ENCODE assay signal across 22 cellular contexts in the genomic region with DNA sequence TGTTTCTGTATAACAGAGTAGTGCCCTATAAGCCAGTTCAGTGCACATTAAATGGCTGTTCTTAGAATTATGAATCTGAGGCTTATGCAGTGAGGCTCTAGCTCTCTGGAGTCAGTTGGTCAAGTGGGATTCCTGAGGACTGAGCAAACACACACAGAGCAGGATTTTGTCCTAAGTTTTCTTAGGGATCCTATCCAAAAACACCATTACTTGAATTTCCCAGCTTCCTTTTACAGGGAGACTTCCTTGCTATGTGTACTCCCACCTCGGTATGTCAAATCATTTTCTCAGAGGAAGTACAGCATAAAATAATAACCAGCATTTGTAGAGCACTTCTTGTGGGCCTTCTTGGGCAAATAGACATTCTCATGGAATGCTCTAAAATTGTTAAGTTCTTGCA.
DNase-seq lines count a peak whose midpoint lies in the region; ATAC-seq and TF ChIP-seq lines count a peak whose summit lies in the region.
"Had no signal": no experiment of that assay in that cellular context is flagged by ENCODE, and none has a peak within 500 bp of the region (broad histone marks: within the 10 kb centered on the region; RNA-seq: fewer than 3 reads in every experiment).

No MANE protein-coding gene starts in this region.

- H3K4me1 ChIP-seq in lower lobe of right lung, result peaks cover 5% of the 10 kb centered on the region
- H3K4me1 ChIP-seq in CD8-positive, alpha-beta T cell (ENCODE audit: insufficient read depth, low read length), result no peaks in the 10 kb centered on the region
- H3K4me1 ChIP-seq: A549, breast epithelium, psoas muscle, spleen, upper lobe of left lung had no signal

- H3K4me3 Mint-ChIP-seq in osteocyte (ENCODE audit: unreplicated experiment), result no peak overlapping the region
- H3K4me3 Mint-ChIP-seq in CD8-positive, alpha-beta T cell, result no peak overlapping the region
- H3K4me3 Mint-ChIP-seq: activated B cell treated with CpG ODN at 0.5 μM for 24 hours; stimulated activated effector memory CD8-positive, alpha-beta T cell treated with anti-CD3 and anti-CD28 coated beads, Interleukin-12 subunit alpha, Interleukin-12 subunit beta, amount 100 ng/mL, for 72 hours; T-helper 1 cell treated with Interleukin-12 subunit alpha and Interleukin-12 subunit beta and Interleukin-4 antibody, amounts not matched to agents 30 μg/mL and 1 μg/mL, for 36 hours had no signal

- no peak overlapping the region for H3K27ac ChIP-seq in AG04450 (ENCODE audit: low read depth, low read length)
- peak overlapping the region; percentile 10 for H3K27ac ChIP-seq in lower lobe of right lung
- no peak overlapping the region for H3K27ac ChIP-seq in CD8-positive, alpha-beta T cell (ENCODE audit: low read depth, low read length)
- H3K27ac ChIP-seq: A549, breast epithelium, psoas muscle, spleen had no signal

- no peaks in the 10 kb centered on the region for H3K9me3 Mint-ChIP-seq in osteocyte (ENCODE audit: unreplicated experiment)
- H3K9me3 Mint-ChIP-seq in CD8-positive, alpha-beta T cell, result no peaks in the 10 kb centered on the region
- H3K9me3 Mint-ChIP-seq: activated B cell treated with CpG ODN at 0.5 μM for 24 hours; stimulated activated effector memory CD8-positive, alpha-beta T cell treated with anti-CD3 and anti-CD28 coated beads, Interleukin-12 subunit alpha, Interleukin-12 subunit beta, amount 100 ng/mL, for 72 hours; T-helper 1 cell treated with Interleukin-12 subunit alpha and Interleukin-12 subunit beta and Interleukin-4 antibody, amounts not matched to agents 30 μg/mL and 1 μg/mL, for 36 hours had no signal

- H3K27me3 Mint-ChIP-seq in osteocyte (ENCODE audit: unreplicated experiment), result no peaks in the 10 kb centered on the region
- no peaks in the 10 kb centered on the region for H3K27me3 Mint-ChIP-seq in CD8-positive, alpha-beta T cell (ENCODE audit: low read depth)
- H3K27me3 Mint-ChIP-seq: activated B cell treated with CpG ODN at 0.5 μM for 24 hours had no signal

- in situ Hi-C loops in astrocyte of the spinal cord (cut with HindIII; ENCODE audit: low sequenced_read_pairs), result no loop called here

- POLR2A ChIA-PET in AG04450 (lab: Yijun Ruan, JAX), result interaction anchor here (0.9 kb wide), 1 partner anchor 170 kb away, joined by 10 read pairs; no protein-coding TSS in a partner anchor
- POLR2A ChIA-PET in CD8-positive, alpha-beta T cell (lab: Charles Lee), result no interaction called here

- H3K9me3 ChIP-seq in AG04450 (ENCODE audit: control insufficient read depth, insufficient read depth, low read length), result no peaks in the 10 kb centered on the region
- H3K9me3 ChIP-seq in lower lobe of right lung, result no peaks in the 10 kb centered on the region
- H3K9me3 ChIP-seq in CD8-positive, alpha-beta T cell (ENCODE audit: low read length), result no peaks in the 10 kb centered on the region
- H3K9me3 ChIP-seq: A549, breast epithelium, psoas muscle, spleen, upper lobe of left lung had no signal

- TF ChIP-seq CTCF in AG04450 (IDR thresholded peaks at IDR 0.05; ENCODE audit: low read depth, low read length) (no peak), astrocyte of the spinal cord (IDR thresholded peaks at IDR 0.05; ENCODE audit: low read depth, low read length) (no peak), lower lobe of right lung (IDR thresholded peaks at IDR 0.05) (no peak), osteocyte (IDR thresholded peaks at IDR 0.05) (no peak)
- no peak for TF ChIP-seq CTCF in CD8-positive, alpha-beta T cell (IDR thresholded peaks at IDR 0.05)

- intact Hi-C loops in lower lobe of right lung (cut with DNase I), result no loop called here
- intact Hi-C loops in CD8-positive, alpha-beta T cell (cut with DNase I, micrococcal nuclease), result loop anchor here in 1 of 2 experiments (5.0 kb wide), 1 partner anchor 96 kb away; a partner anchor contains a TSS

- H3K36me3 ChIP-seq in lower lobe of right lung, result peaks cover 2% of the 10 kb centered on the region
- H3K36me3 ChIP-seq in CD8-positive, alpha-beta T cell (ENCODE audit: insufficient read depth, low read length), result no peaks in the 10 kb centered on the region
- H3K36me3 ChIP-seq: breast epithelium had no signal

- H3K4me3 ChIP-seq in AG04450 (ENCODE audit: low read depth, low read length) (no peak overlapping the region), astrocyte of the spinal cord (ENCODE audit: low read depth, low read length) (no peak overlapping the region), lower lobe of right lung (no peak overlapping the region)
- no peak overlapping the region for H3K4me3 ChIP-seq in CD8-positive, alpha-beta T cell (ENCODE audit: low read depth, low read length)
- H3K4me3 ChIP-seq: A549, breast epithelium, psoas muscle, spleen, upper lobe of left lung had no signal

- CTCF ChIA-PET in AG04450 (lab: Charles Lee), result interaction anchor here (0.7 to 3.0 kb wide), 2 partner anchors 8 to 646 kb away, joined by 5 to 40 read pairs; no protein-coding TSS in a partner anchor
- CTCF ChIA-PET in CD8-positive, alpha-beta T cell (lab: Charles Lee), result no interaction called here

- H3K27me3 ChIP-seq in AG04450 (ENCODE audit: control insufficient read depth, insufficient read depth, low read length) (no peaks in the 10 kb centered on the region), lower lobe of right lung (ENCODE audit: low read depth) (no peaks in the 10 kb centered on the region)
- no peaks in the 10 kb centered on the region for H3K27me3 ChIP-seq in CD8-positive, alpha-beta T cell (ENCODE audit: insufficient read depth, low read length)
- H3K27me3 ChIP-seq: breast epithelium, spleen, upper lobe of left lung had no signal

- H3K4me1 Mint-ChIP-seq in osteocyte (ENCODE audit: unreplicated experiment), result no peaks in the 10 kb centered on the region
- peaks cover 3% of the 10 kb centered on the region for H3K4me1 Mint-ChIP-seq in CD8-positive, alpha-beta T cell (ENCODE audit: low read depth)
- H3K4me1 Mint-ChIP-seq: activated B cell treated with CpG ODN at 0.5 μM for 24 hours; stimulated activated effector memory CD8-positive, alpha-beta T cell treated with anti-CD3 and anti-CD28 coated beads, Interleukin-12 subunit alpha, Interleukin-12 subunit beta, amount 100 ng/mL, for 72 hours had no signal

- ATAC-seq in lower lobe of right lung, result peak; percentile 37 to 63
- ATAC-seq in HG02852 (IDR thresholded peaks at IDR 0.05; ENCODE audit: unreplicated experiment), result no peak
- no peak for ATAC-seq in CD8-positive, alpha-beta T cell
- ATAC-seq: left colon; psoas muscle; stimulated activated effector memory CD8-positive, alpha-beta T cell treated with anti-CD3 and anti-CD28 coated beads, Interleukin-12 subunit alpha, Interleukin-12 subunit beta, amount 100 ng/mL, for 72 hours had no signal

- peaks cover 9% of the 10 kb centered on the region for H3K36me3 Mint-ChIP-seq in osteocyte (ENCODE audit: unreplicated experiment)
- peaks cover 9% of the 10 kb centered on the region for H3K36me3 Mint-ChIP-seq in CD8-positive, alpha-beta T cell

- DNase-seq in AG04450 (ENCODE audit: low read depth, low spot score) (peak; percentile 21), HCEC 1CT (peak; percentile 11), astrocyte of the spinal cord (ENCODE audit: low read depth, low spot score) (peak; percentile 56), lower lobe of right lung (no peak), C1 segment of cervical spinal cord (lab: John Stamatoyannopoulos, UW) (no peak), osteocyte (ENCODE audit: extremely low spot score, unreplicated experiment) (no peak)
- DNase-seq in CD8-positive, alpha-beta T cell, result no peak
- DNase-seq: activated B cell treated with CpG ODN at 0.5 μM for 24 hours; activated effector memory CD4-positive, alpha-beta T cell treated with anti-CD3 and anti-CD28 coated beads, Interleukin-2, amount 50 U/mL, for 16 hours; effector CD4-positive, alpha-beta T cell; GDM1; left colon; NCI-H146; NCI-H446 treated with DMSO at 0.1 percent for 48 hours; psoas muscle; spleen; upper lobe of left lung had no signal

- no peak overlapping the region for H3K27ac Mint-ChIP-seq in osteocyte (ENCODE audit: unreplicated experiment)
- no peak overlapping the region for H3K27ac Mint-ChIP-seq in CD8-positive, alpha-beta T cell
- H3K27ac Mint-ChIP-seq: activated B cell treated with CpG ODN at 0.5 μM for 24 hours; stimulated activated effector memory CD8-positive, alpha-beta T cell treated with anti-CD3 and anti-CD28 coated beads, Interleukin-12 subunit alpha, Interleukin-12 subunit beta, amount 100 ng/mL, for 72 hours; T-helper 1 cell treated with Interleukin-12 subunit alpha and Interleukin-12 subunit beta and Interleukin-4 antibody, amounts not matched to agents 30 μg/mL and 1 μg/mL, for 36 hours had no signal

Comparison
In these comparisons a context has a peak if more than half of its experiments do, and no peak if none do; other contexts are left out.
1. DNase-seq: peak in AG04450 (single experiment), HCEC 1CT (single experiment) and astrocyte of the spinal cord (single experiment); none in lower lobe of right lung (single experiment), C1 segment of cervical spinal cord (0 of 14), osteocyte (single experiment) and CD8-positive, alpha-beta T cell (0 of 7).
2. ATAC-seq: peak in lower lobe of right lung (2 of 2); none in HG02852 (single experiment) and CD8-positive, alpha-beta T cell (single experiment).